8 cellular contexts compared by ENCODE assay signal in the genomic region with DNA sequence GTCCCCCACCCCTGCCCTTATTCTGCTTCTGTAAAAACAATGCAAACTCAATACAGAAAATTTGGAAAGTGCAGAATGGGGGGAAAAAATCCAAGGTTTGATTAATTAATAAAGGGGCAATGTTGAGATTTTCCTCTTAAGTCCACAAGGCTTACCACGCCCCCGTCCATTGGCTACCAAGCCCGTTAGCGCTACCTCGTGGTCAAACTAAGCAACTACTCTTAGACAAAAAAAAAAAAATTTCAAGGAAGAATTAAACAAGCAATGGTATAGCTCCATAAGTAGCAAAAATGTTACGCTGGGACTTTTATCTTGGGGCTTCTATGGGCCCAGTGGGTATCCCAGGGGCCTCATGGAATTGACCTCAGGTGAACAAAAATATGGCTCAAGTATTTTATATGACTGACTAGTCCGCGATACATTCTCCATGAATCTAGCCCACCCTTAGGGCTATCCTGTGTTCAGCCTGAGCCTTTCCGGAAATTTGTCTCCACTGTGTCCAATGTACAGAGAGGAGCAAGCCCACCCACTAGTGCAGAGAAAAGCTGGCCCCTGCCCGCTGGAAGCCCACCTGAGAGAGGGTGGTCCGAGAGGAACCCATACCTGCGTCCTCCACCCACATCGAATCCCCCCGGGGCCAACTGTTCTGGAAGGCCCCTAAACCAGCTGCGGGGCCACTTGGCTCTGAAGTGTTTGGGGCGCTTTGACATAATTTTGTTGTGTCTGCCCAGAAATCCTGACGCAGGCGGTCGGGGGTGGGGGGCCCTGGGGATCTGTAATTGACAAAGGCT. TPM values are rescaled to one million over a fixed set of nuclear protein-coding genes. Genes with fewer than 3 reads are reported as not detected.
A peak's percentile ranks its signal among the peaks of the same experiment; 100 is the strongest.
DNase-seq lines count a peak whose midpoint lies in the region; ATAC-seq and TF ChIP-seq lines count a peak whose summit lies in the region.

No MANE protein-coding gene starts in this region.

- H3K9me3 ChIP-seq in Karpas-422 (ENCODE audit: low read length) = no peaks in the 10 kb centered on the region
- H3K9me3 ChIP-seq in ovary = no peaks in the 10 kb centered on the region

- TF ChIP-seq POLR2A in ovary (IDR thresholded peaks at IDR 0.05) = no peak

- H3K4me3 Mint-ChIP-seq in activated T-cell treated with anti-CD3 and anti-CD28 coated beads, Interleukin-2, amount 50 U/mL, for 72 hours = no peak overlapping the region

- H4K20me1 ChIP-seq in Karpas-422 (ENCODE audit: insufficient read depth, low read depth, low read length) = no peaks in the 10 kb centered on the region

- H3K27me3 Mint-ChIP-seq in activated T-cell treated with anti-CD3 and anti-CD28 coated beads, Interleukin-2, amount 50 U/mL, for 72 hours (ENCODE audit: low read depth) = no peaks in the 10 kb centered on the region

- intact Hi-C loops in ovary (cut with DNase I) = loop anchor here in 3 of 4 donors (5.0 to 10.0 kb wide), 3 partner anchors 255 to 367 kb away; a partner anchor contains a TSS

- H3K4me2 ChIP-seq in Karpas-422 (ENCODE audit: low read depth, low read length, poor library complexity, severe bottlenecking) = no peak overlapping the region

- H3K27ac Mint-ChIP-seq in activated T-cell treated with anti-CD3 and anti-CD28 coated beads, Interleukin-2, amount 50 U/mL, for 72 hours = no peak overlapping the region

- H2AFZ ChIP-seq in Karpas-422 (ENCODE audit: low read length) = no peak overlapping the region

- no peak overlapping the region for H3K27ac ChIP-seq in Karpas-422 (ENCODE audit: low read length)
- no peak overlapping the region for H3K27ac ChIP-seq in ovary

- H3K4me1 ChIP-seq in Karpas-422 (ENCODE audit: low read length) (peaks cover 6% of the 10 kb centered on the region), ovary (ENCODE audit: insufficient read depth) (peaks cover 2% of the 10 kb centered on the region)

- ATAC-seq in activated T-cell treated with anti-CD3 and anti-CD28 coated beads, Interleukin-2, amount 50 U/mL, for 72 hours (replicated peaks in 1 of 2) = peak in 1 of 2 donors; percentile 34
- ATAC-seq in HG02588 (IDR thresholded peaks at IDR 0.05; ENCODE audit: unreplicated experiment) = no peak

- DNase-seq in D341Med (ENCODE audit: low spot score) = peak; percentile 84
- peak; percentile 84 for DNase-seq in Karpas-422
- DNase-seq in activated T-cell treated with anti-CD3 and anti-CD28 coated beads, Interleukin-2, amount 50 U/mL, for 72 hours = peak; percentile 52 to 63
- DNase-seq in foreskin melanocyte = peak; percentile 63
- peak; percentile 49 to 66 (median 57) for DNase-seq in ovary
- DNase-seq in NCI-H226 = no peak

- H3K4me3 ChIP-seq in Karpas-422 (ENCODE audit: low read length) (no peak overlapping the region), ovary (no peak overlapping the region)

- H3K27me3 ChIP-seq in Karpas-422 (ENCODE audit: low read length) = no peaks in the 10 kb centered on the region
- no peaks in the 10 kb centered on the region for H3K27me3 ChIP-seq in ovary

- H3K36me3 Mint-ChIP-seq in activated T-cell treated with anti-CD3 and anti-CD28 coated beads, Interleukin-2, amount 50 U/mL, for 72 hours (ENCODE audit: insufficient read depth in 2 of 2) = no peaks in the 10 kb centered on the region

- H3K79me2 ChIP-seq in Karpas-422 (ENCODE audit: low read length) = no peaks in the 10 kb centered on the region

- H3K9me3 Mint-ChIP-seq in activated T-cell treated with anti-CD3 and anti-CD28 coated beads, Interleukin-2, amount 50 U/mL, for 72 hours = no peaks in the 10 kb centered on the region

- H3K36me3 ChIP-seq in Karpas-422 (ENCODE audit: insufficient read depth, low read length) (no peaks in the 10 kb centered on the region), ovary (no peaks in the 10 kb centered on the region)

- H3K9me2 ChIP-seq in Karpas-422 (replicated peaks; ENCODE audit: insufficient read depth, low read length) = no peaks in the 10 kb centered on the region

- WGBS in ovary, 3 donors = 40 to 51% (median 45%) methylated on average over 19 of the region's 19 CpGs

- no peak for TF ChIP-seq EP300 in ovary (IDR thresholded peaks at IDR 0.05)

- TF ChIP-seq CTCF in ovary (IDR thresholded peaks at IDR 0.05) = peak; percentile 59 to 64 (median 59)

- peaks cover 6% of the 10 kb centered on the region for H3K4me1 Mint-ChIP-seq in activated T-cell treated with anti-CD3 and anti-CD28 coated beads, Interleukin-2, amount 50 U/mL, for 72 hours (ENCODE audit: low read depth)

- H3K9ac ChIP-seq in Karpas-422 (ENCODE audit: low read length) = no peak overlapping the region

TF ChIP-seq in PFSK-1, 5 proteins besides CTCF, POLR2A, EP300 and RAD21:
- TF ChIP-seq TAF1 (IDR thresholded peaks at IDR 0.05; ENCODE audit: borderline replicate concordance, insufficient read depth, low read length) = no peak
- no peak for TF ChIP-seq FOXP2 (optimal IDR thresholded peaks at IDR 0.05; ENCODE audit: borderline replicate concordance, extremely low read depth, extremely low read length, insufficient read depth)
- TF ChIP-seq POLR2AphosphoS5 (IDR thresholded peaks at IDR 0.05; ENCODE audit: low read depth, low read length) = no peak
- TF ChIP-seq, protein P1, sequence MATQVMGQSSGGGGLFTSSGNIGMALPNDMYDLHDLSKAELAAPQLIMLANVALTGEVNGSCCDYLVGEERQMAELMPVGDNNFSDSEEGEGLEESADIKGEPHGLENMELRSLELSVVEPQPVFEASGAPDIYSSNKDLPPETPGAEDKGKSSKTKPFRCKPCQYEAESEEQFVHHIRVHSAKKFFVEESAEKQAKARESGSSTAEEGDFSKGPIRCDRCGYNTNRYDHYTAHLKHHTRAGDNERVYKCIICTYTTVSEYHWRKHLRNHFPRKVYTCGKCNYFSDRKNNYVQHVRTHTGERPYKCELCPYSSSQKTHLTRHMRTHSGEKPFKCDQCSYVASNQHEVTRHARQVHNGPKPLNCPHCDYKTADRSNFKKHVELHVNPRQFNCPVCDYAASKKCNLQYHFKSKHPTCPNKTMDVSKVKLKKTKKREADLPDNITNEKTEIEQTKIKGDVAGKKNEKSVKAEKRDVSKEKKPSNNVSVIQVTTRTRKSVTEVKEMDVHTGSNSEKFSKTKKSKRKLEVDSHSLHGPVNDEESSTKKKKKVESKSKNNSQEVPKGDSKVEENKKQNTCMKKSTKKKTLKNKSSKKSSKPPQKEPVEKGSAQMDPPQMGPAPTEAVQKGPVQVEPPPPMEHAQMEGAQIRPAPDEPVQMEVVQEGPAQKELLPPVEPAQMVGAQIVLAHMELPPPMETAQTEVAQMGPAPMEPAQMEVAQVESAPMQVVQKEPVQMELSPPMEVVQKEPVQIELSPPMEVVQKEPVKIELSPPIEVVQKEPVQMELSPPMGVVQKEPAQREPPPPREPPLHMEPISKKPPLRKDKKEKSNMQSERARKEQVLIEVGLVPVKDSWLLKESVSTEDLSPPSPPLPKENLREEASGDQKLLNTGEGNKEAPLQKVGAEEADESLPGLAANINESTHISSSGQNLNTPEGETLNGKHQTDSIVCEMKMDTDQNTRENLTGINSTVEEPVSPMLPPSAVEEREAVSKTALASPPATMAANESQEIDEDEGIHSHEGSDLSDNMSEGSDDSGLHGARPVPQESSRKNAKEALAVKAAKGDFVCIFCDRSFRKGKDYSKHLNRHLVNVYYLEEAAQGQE (IDR thresholded peaks at IDR 0.05; ENCODE audit: insufficient read depth in 1 of 2, low read depth in 2 of 2, low read length in 2 of 2) = no peak
- TF ChIP-seq SIN3A (IDR thresholded peaks at IDR 0.05; ENCODE audit: borderline replicate concordance, insufficient read depth, low read length) = peak; percentile 57; the same call in 1 of the 2 replicates
TF ChIP-seq in PFSK-1: peak in this region for 1.

RNA-seq across cellular contexts. Expression of a gene that starts 19.1 kb away (rescaled TPM):
- 5.5 and 5.6 TPM in 2 replicates for total RNA-seq in Karpas-422 (2014; rRNA removed; shearing (Covaris generic); ENCODE audit: low replicate concordance)
- polyA plus RNA-seq in PFSK-1 (2012; ENCODE audit: insufficient read length, low read depth) = 39.5 TPM
- 10 to 100 TPM; 10.5 to 15.7 TPM for total RNA-seq in activated T-cell treated with anti-CD3 and anti-CD28 coated beads, Interleukin-2, amount 50 U/mL, for 72 hours
- 10 to 100 TPM; 20.9 to 36.7 (median 31.7) TPM for total RNA-seq in ovary
- polyA plus RNA-seq in ovary = 10 to 100 TPM; 13.9 to 31.4 TPM
